Comparison of ENCODE assay signal across 17 cellular contexts in the genomic region with DNA sequence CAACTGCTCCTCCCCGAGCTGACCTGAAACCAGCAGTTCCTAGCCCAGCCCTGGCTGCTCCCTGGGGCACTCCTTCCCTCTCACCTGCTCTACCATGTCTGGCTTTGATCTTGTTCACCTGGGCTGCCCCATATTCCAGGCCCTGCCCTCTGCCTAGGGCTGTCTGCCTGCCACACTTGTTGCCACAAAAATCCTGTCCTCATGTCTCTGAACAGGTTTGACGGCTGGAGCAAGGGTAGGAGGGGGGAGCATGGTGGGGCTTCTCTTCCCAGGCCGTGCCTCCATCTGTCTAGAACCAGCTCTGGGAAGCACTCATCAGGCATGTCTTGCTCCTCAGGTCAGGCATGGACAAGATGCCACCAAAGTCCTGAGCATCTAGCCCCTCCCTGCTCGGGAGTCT. TPM values are rescaled to one million over a fixed set of nuclear protein-coding genes. Genes with fewer than 3 reads are reported as not detected.
DNase-seq lines count a peak whose midpoint lies in the region; ATAC-seq and TF ChIP-seq lines count a peak whose summit lies in the region.
"Had no signal": no experiment of that assay in that cellular context is flagged by ENCODE, and none has a peak within 500 bp of the region (broad histone marks: within the 10 kb centered on the region; RNA-seq: fewer than 3 reads in every experiment).

No MANE protein-coding gene starts in this region.

- H3K27me3 Mint-ChIP-seq in MCF 10A (ENCODE audit: insufficient read depth, unreplicated experiment): no peaks in the 10 kb centered on the region
- H3K27me3 Mint-ChIP-seq in endodermal cell (ENCODE audit: insufficient read depth): peaks cover 47% of the 10 kb centered on the region

- CTCF ChIA-PET in MCF 10A (lab: Yijun Ruan, JAX): interaction anchor here (0.8 to 9.1 kb wide), 7 partner anchors 11 to 149 kb away, joined by 3 to 191 read pairs (median 9); no protein-coding TSS in a partner anchor

- H3K4me1 ChIP-seq in breast epithelium: peaks cover 0 to 7% of the 10 kb centered on the region in 2 donors
- no peaks in the 10 kb centered on the region for H3K4me1 ChIP-seq in endodermal cell (ENCODE audit: control insufficient read depth, insufficient read depth, low read length)
- H3K4me1 ChIP-seq in mucosa of descending colon (ENCODE audit: low read depth): peaks cover 17% of the 10 kb centered on the region

- intact Hi-C loops in breast epithelium (cut with DNase I; ENCODE audit: low total_unique reads): loop anchor here (10.0 kb wide), 1 partner anchor 70 kb away; the partner anchor contains the start of gene CTTNBP2NL
- intact Hi-C loops in MCF 10A (cut with micrococcal nuclease): no loop called here
- intact Hi-C loops in mucosa of descending colon (cut with DNase I, micrococcal nuclease): no loop called here

- TF ChIP-seq CTCF in breast epithelium (IDR thresholded peaks at IDR 0.05): no peak
- no peak for TF ChIP-seq CTCF in MCF 10A (IDR thresholded peaks at IDR 0.05; ENCODE audit: unreplicated experiment)
- no peak for TF ChIP-seq CTCF in endodermal cell (conservative IDR thresholded peaks at IDR 0.05)
- TF ChIP-seq CTCF in mucosa of descending colon (IDR thresholded peaks at IDR 0.05): no peak

- POLR2A ChIA-PET in MCF 10A (lab: Yijun Ruan, JAX): interaction anchor here (2.8 kb wide), 1 partner anchor 70 kb away, joined by 21 read pairs; the partner anchor contains the start of gene CTTNBP2NL

- no peak overlapping the region for H3K4me3 ChIP-seq in breast epithelium
- H3K4me3 ChIP-seq in endodermal cell (ENCODE audit: low read length): no peak overlapping the region
- no peak overlapping the region for H3K4me3 ChIP-seq in mucosa of descending colon
- H3K4me3 ChIP-seq: adrenal gland, GM23338 had no signal

- H3K9me3 Mint-ChIP-seq in MCF 10A (ENCODE audit: unreplicated experiment) (no peaks in the 10 kb centered on the region), endodermal cell (no peaks in the 10 kb centered on the region)
- H3K9me3 Mint-ChIP-seq: GM23338 had no signal

- 86 to 100% methylated on average over 2 to 4 of the region's 4 CpGs for WGBS in endodermal cell (ENCODE audit: insufficient coverage in 1 of 2, insufficient read length in 1 of 2), 2 experiments

- no TSS peak for BruUV-seq in MCF 10A (replicated peaks; lab: Mats Ljungman, UMichigan)

- H3K27me3 ChIP-seq in breast epithelium (no peaks in the 10 kb centered on the region), endodermal cell (ENCODE audit: control insufficient read depth, insufficient read depth, low read length, poor library complexity, severe bottlenecking) (peaks cover 10% of the 10 kb centered on the region)
- H3K27me3 ChIP-seq: adrenal gland had no signal

- DNase-seq in breast epithelium (ENCODE audit: low spot score in 2 of 2) (peak; percentile 81 to 89), MCF 10A (ENCODE audit: unreplicated experiment) (no peak), endodermal cell (peak; percentile 62), mucosa of descending colon (peak; percentile 26 to 56 (median 50)), DMS114 treated with DMSO at 0.1 percent for 48 hours (lab: John Stamatoyannopoulos, UW; ENCODE audit: unreplicated experiment) (no peak), AG08395 (ENCODE audit: low spot score) (no peak)
- DNase-seq: activated CD4-positive, alpha-beta T cell treated with anti-CD3 and anti-CD28 coated beads, Interleukin-2, amount 50 U/mL, for 1 hour; activated T-cell treated with anti-CD3 and anti-CD28 coated beads, Interleukin-2, amount 50 U/mL, for 48 hours; cortex of kidney; NCI-H1436; stimulated activated CD4-positive, alpha-beta T cell treated with anti-CD3 and anti-CD28 coated beads, Interleukin-4, amount 100 ng/mL, for 24 hours; T-helper 17 cell had no signal

- H3K27ac Mint-ChIP-seq in MCF 10A (ENCODE audit: low read depth, unreplicated experiment) (no peak overlapping the region), endodermal cell (no peak overlapping the region)
- H3K27ac Mint-ChIP-seq: GM23338 had no signal

- H3K36me3 ChIP-seq in breast epithelium (no peaks in the 10 kb centered on the region), endodermal cell (ENCODE audit: control insufficient read depth, insufficient read depth, low read length) (peaks cover 7% of the 10 kb centered on the region), mucosa of descending colon (ENCODE audit: low read depth) (peaks cover 3% of the 10 kb centered on the region)
- H3K36me3 ChIP-seq: adrenal gland had no signal

- H3K4me3 Mint-ChIP-seq in MCF 10A (ENCODE audit: unreplicated experiment): no peak overlapping the region
- no peak overlapping the region for H3K4me3 Mint-ChIP-seq in endodermal cell
- H3K4me3 Mint-ChIP-seq: GM23338, T-helper 17 cell had no signal

- ATAC-seq in mucosa of descending colon (peak; percentile 50), GM18511 (IDR thresholded peaks at IDR 0.05; ENCODE audit: unreplicated experiment) (no peak), GM19463 (IDR thresholded peaks at IDR 0.05; ENCODE audit: unreplicated experiment) (no peak)
- ATAC-seq: GM23338, T-helper 17 cell had no signal

- H3K27ac ChIP-seq in breast epithelium (peak overlapping the region; percentile 91 to 92), endodermal cell (ENCODE audit: low read depth, low read length) (no peak overlapping the region)

- peaks cover 20% of the 10 kb centered on the region for H3K36me3 Mint-ChIP-seq in MCF 10A (ENCODE audit: insufficient read depth, unreplicated experiment)
- no peaks in the 10 kb centered on the region for H3K36me3 Mint-ChIP-seq in endodermal cell (ENCODE audit: low read depth)

- H3K4me1 Mint-ChIP-seq in MCF 10A (ENCODE audit: insufficient read depth, unreplicated experiment) (peaks cover 15% of the 10 kb centered on the region), endodermal cell (peaks cover 41% of the 10 kb centered on the region)

- no peak overlapping the region for H3K9ac ChIP-seq in endodermal cell (ENCODE audit: extremely low read depth, low read length, poor library complexity, severe bottlenecking)

- H3K9me3 ChIP-seq in breast epithelium: no peaks in the 10 kb centered on the region
- no peaks in the 10 kb centered on the region for H3K9me3 ChIP-seq in endodermal cell (ENCODE audit: control insufficient read depth, low read length)
- H3K9me3 ChIP-seq in mucosa of descending colon: no peaks in the 10 kb centered on the region
- H3K9me3 ChIP-seq: adrenal gland had no signal

- TF ChIP-seq POLR2A in breast epithelium (IDR thresholded peaks at IDR 0.05): no peak

RNA-seq across cellular contexts. Expression of gene WNT2B, which starts 44.3 kb away (rescaled TPM):
- total RNA-seq in breast epithelium (1 to 10 TPM; 2.9 to 6.1 (median 6.0) TPM), MCF 10A (2022) (0.75 and 1.7 TPM in 2 replicates), endodermal cell (under 1 TPM; 0.51 to 0.57 TPM), mucosa of descending colon (1 to 10 TPM; 6.6 to 7.1 (median 6.7) TPM)
- 1.5 TPM for polyA plus RNA-seq in endodermal cell (2013, experiment 1 of 2)
- 1.8 TPM for polyA plus RNA-seq in endodermal cell (2013, experiment 2 of 2)
- total RNA-seq: RPMI7951 had no signal

Comparison
In these comparisons a context has a peak if more than half of its experiments do, and no peak if none do; other contexts are left out.
1. DNase-seq: peak in breast epithelium (2 of 2), endodermal cell (single experiment) and mucosa of descending colon (3 of 3); none in MCF 10A (single experiment), DMS114 treated with DMSO at 0.1 percent for 48 hours (single experiment) and AG08395 (single experiment).